ENCODE assay signal across 1 cellular context in the genomic region with DNA sequence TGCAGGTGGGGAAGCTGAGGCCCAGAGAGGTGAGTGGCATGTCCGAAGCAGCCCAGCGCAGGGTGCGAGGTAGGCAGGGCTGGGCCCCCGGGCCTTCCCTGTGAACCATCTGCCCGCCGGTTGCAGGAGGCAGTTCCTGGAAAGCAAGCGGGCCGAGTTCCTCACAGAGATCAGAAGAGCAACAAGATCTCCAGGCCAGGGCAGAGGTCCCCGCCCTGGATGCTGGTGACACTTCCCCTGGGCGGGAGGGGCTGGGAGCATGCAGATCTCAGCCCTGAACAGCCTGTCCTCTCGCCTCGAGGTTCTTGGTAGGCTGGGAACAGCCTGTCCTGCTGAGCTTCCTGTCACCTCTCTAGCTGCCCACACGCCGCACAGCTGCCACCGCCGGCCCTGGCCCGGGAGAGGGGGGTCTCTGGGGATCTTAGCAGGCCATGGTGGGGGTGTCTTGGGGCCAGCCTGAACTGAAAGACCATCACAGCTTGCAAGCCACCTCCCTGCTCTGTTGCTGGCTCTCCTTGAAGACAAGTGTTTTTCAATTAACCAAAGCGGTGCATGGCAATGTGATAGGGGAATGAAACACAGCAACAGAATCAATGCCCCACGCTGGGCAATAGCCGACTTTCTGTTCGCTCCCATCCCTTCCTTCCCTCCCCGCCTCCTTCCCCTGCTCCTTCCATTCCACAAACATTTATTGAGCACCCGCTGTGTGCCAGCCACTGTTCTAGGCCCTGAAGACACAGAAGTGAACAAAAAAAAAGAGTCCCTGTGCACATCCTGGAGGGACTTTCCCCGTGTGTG.
TF ChIP-seq lines count a peak whose summit lies in the region.

No MANE protein-coding gene starts in this region.

TF ChIP-seq in K562, 482 proteins besides CTCF, POLR2A, EP300 and RAD21 (continued from another document and continues in another):
- TF ChIP-seq TAF1 (IDR thresholded peaks at IDR 0.05; ENCODE audit: control insufficient read depth, extremely low read depth, insufficient read depth, low read length, severe bottlenecking) (no peak), SMAD4 (CRISPR knock-in tag; conservative IDR thresholded peaks at IDR 0.05) (peak; percentile 54), ZNF274 (IDR thresholded peaks at IDR 0.05; ENCODE audit: borderline replicate concordance, low read depth, low read length) (no peak), POU5F1 (IDR thresholded peaks at IDR 0.05; ENCODE audit: borderline replicate concordance, low read depth, low read length, partially characterized antibody) (no peak), NELFE (IDR thresholded peaks at IDR 0.05; ENCODE audit: insufficient read depth, insufficient read length) (no peak), NCOA6 (IDR thresholded peaks at IDR 0.05) (no peak), PHTF2 (CRISPR knock-in tag; IDR thresholded peaks at IDR 0.05) (no peak), CBX8 (IDR thresholded peaks at IDR 0.05; ENCODE audit: borderline replicate concordance, extremely low read depth, low read depth, low read length, poor library complexity, severe bottlenecking) (no peak), L3MBTL2 (IDR thresholded peaks at IDR 0.05) (peak; percentile 96), ZNF830 (CRISPR knock-in tag; IDR thresholded peaks at IDR 0.05) (no peak), NR3C1 (CRISPR knock-in tag; IDR thresholded peaks at IDR 0.05) (no peak), BRF1 (IDR thresholded peaks at IDR 0.05; ENCODE audit: borderline replicate concordance, extremely low read depth, insufficient read length) (no peak), HLTF (IDR thresholded peaks at IDR 0.05) (no peak), CC2D1A (IDR thresholded peaks at IDR 0.05) (peak; percentile 95; the same call in 1 of the 2 replicates), CBFA2T2 (conservative IDR thresholded peaks at IDR 0.05) (no peak), SRSF3 (IDR thresholded peaks at IDR 0.05; ENCODE audit: insufficient read depth, low read length) (no peak), ZNF778 (CRISPR knock-in tag; IDR thresholded peaks at IDR 0.05) (no peak), DDX20 (tag; IDR thresholded peaks at IDR 0.05; ENCODE audit: low read depth) (no peak), PPARD (CRISPR knock-in tag; IDR thresholded peaks at IDR 0.05) (no peak), ZNF263 (CRISPR knock-in tag; IDR thresholded peaks at IDR 0.05; ENCODE audit: borderline replicate concordance) (no peak), GTF2F1 (IDR thresholded peaks at IDR 0.05; ENCODE audit: low read depth, low read length) (no peak), ZNF3 (CRISPR knock-in tag; IDR thresholded peaks at IDR 0.05) (no peak), HDAC6 (IDR thresholded peaks at IDR 0.05; ENCODE audit: low read depth, low read length) (no peak), BCOR (IDR thresholded peaks at IDR 0.05) (no peak), ZNF398 (CRISPR knock-in tag; IDR thresholded peaks at IDR 0.05) (no peak), POLR3G (IDR thresholded peaks at IDR 0.05; ENCODE audit: extremely low read depth, insufficient read length, insufficient replicate concordance) (no peak), STAG1 (CRISPR knock-in tag; IDR thresholded peaks at IDR 0.05; ENCODE audit: borderline replicate concordance) (no peak), HDAC3 (IDR thresholded peaks at IDR 0.05; ENCODE audit: borderline replicate concordance, partially characterized antibody) (no peak), ZNF77 (CRISPR knock-in tag; IDR thresholded peaks at IDR 0.05) (no peak), ZNF121 (CRISPR knock-in tag; conservative IDR thresholded peaks at IDR 0.05) (no peak), ZNF695 (CRISPR knock-in tag; IDR thresholded peaks at IDR 0.05) (no peak), CXXC5 (CRISPR knock-in tag; IDR thresholded peaks at IDR 0.05) (peak; percentile 38), ZNF140 (CRISPR knock-in tag; IDR thresholded peaks at IDR 0.05) (no peak), THRAP3 (IDR thresholded peaks at IDR 0.05; ENCODE audit: borderline replicate concordance) (no peak), NCOA1 (IDR thresholded peaks at IDR 0.05; ENCODE audit: low read depth) (no peak), ZNF311 (CRISPR knock-in tag; IDR thresholded peaks at IDR 0.05) (no peak), GMEB1 (CRISPR knock-in tag; IDR thresholded peaks at IDR 0.05) (no peak), TBL1XR1 (IDR thresholded peaks at IDR 0.05; ENCODE audit: low read length in 2 of 2) (peak in 1 of 2 experiments; percentile 27; a peak in 1 of 4 replicates), ZNF232 (CRISPR knock-in tag; IDR thresholded peaks at IDR 0.05) (no peak)
- TF ChIP-seq, protein P1, sequence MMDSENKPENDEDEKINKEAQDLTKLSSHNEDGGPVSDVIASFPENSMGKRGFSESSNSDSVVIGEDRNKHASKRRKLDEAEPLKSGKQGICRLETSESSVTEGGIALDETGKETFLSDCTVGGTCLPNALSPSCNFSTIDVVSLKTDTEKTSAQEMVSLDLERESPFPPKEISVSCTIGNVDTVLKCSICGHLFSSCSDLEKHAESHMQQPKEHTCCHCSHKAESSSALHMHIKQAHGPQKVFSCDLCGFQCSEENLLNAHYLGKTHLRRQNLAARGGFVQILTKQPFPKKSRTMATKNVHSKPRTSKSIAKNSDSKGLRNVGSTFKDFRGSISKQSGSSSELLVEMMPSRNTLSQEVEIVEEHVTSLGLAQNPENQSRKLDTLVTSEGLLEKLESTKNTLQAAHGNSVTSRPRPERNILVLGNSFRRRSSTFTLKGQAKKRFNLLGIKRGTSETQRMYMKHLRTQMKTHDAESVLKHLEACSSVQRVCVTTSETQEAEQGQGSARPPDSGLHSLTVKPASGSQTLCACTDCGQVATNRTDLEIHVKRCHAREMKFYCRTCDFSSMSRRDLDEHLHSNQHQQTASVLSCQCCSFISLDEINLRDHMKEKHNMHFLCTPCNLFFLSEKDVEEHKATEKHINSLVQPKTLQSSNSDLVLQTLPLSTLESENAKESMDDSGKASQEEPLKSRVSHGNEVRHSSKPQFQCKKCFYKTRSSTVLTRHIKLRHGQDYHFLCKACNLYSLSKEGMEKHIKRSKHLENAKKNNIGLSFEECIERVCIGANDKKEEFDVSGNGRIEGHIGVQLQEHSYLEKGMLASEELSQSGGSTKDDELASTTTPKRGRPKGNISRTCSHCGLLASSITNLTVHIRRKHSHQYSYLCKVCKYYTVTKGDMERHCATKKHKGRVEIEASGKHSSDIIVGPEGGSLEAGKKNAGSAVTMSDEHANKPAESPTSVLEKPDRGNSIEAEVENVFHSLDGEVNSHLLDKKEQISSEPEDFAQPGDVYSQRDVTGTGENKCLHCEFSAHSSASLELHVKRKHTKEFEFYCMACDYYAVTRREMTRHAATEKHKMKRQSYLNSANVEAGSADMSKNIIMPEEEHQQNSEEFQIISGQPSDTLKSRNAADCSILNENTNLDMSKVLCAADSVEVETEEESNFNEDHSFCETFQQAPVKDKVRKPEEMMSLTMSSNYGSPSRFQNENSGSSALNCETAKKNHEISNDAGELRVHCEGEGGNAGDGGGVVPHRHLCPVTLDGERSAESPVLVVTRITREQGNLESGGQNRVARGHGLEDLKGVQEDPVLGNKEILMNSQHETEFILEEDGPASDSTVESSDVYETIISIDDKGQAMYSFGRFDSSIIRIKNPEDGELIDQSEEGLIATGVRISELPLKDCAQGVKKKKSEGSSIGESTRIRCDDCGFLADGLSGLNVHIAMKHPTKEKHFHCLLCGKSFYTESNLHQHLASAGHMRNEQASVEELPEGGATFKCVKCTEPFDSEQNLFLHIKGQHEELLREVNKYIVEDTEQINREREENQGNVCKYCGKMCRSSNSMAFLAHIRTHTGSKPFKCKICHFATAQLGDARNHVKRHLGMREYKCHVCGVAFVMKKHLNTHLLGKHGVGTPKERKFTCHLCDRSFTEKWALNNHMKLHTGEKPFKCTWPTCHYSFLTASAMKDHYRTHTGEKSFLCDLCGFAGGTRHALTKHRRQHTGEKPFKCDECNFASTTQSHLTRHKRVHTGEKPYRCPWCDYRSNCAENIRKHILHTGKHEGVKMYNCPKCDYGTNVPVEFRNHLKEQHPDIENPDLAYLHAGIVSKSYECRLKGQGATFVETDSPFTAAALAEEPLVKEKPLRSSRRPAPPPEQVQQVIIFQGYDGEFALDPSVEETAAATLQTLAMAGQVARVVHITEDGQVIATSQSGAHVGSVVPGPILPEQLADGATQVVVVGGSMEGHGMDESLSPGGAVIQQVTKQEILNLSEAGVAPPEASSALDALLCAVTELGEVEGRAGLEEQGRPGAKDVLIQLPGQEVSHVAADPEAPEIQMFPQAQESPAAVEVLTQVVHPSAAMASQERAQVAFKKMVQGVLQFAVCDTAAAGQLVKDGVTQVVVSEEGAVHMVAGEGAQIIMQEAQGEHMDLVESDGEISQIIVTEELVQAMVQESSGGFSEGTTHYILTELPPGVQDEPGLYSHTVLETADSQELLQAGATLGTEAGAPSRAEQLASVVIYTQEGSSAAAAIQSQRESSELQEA (IDR thresholded peaks at IDR 0.05; ENCODE audit: low read depth), result no peak
- TF ChIP-seq, protein P2, sequence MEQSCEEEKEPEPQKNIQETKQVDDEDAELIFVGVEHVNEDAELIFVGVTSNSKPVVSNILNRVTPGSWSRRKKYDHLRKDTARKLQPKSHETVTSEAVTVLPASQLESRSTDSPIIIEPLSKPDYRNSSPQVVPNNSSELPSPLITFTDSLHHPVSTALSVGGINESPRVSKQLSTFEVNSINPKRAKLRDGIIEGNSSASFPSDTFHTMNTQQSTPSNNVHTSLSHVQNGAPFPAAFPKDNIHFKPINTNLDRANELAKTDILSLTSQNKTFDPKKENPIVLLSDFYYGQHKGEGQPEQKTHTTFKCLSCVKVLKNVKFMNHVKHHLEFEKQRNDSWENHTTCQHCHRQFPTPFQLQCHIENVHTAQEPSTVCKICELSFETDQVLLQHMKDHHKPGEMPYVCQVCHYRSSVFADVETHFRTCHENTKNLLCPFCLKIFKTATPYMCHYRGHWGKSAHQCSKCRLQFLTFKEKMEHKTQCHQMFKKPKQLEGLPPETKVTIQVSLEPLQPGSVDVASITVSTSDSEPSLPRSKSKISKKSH (CRISPR knock-in tag; IDR thresholded peaks at IDR 0.05), result no peak
- TF ChIP-seq, protein P3, sequence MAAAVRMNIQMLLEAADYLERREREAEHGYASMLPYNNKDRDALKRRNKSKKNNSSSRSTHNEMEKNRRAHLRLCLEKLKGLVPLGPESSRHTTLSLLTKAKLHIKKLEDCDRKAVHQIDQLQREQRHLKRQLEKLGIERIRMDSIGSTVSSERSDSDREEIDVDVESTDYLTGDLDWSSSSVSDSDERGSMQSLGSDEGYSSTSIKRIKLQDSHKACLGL (CRISPR knock-in tag; IDR thresholded peaks at IDR 0.05; ENCODE audit: borderline replicate concordance, poor library complexity, severe bottlenecking), result no peak
- TF ChIP-seq, protein P4, sequence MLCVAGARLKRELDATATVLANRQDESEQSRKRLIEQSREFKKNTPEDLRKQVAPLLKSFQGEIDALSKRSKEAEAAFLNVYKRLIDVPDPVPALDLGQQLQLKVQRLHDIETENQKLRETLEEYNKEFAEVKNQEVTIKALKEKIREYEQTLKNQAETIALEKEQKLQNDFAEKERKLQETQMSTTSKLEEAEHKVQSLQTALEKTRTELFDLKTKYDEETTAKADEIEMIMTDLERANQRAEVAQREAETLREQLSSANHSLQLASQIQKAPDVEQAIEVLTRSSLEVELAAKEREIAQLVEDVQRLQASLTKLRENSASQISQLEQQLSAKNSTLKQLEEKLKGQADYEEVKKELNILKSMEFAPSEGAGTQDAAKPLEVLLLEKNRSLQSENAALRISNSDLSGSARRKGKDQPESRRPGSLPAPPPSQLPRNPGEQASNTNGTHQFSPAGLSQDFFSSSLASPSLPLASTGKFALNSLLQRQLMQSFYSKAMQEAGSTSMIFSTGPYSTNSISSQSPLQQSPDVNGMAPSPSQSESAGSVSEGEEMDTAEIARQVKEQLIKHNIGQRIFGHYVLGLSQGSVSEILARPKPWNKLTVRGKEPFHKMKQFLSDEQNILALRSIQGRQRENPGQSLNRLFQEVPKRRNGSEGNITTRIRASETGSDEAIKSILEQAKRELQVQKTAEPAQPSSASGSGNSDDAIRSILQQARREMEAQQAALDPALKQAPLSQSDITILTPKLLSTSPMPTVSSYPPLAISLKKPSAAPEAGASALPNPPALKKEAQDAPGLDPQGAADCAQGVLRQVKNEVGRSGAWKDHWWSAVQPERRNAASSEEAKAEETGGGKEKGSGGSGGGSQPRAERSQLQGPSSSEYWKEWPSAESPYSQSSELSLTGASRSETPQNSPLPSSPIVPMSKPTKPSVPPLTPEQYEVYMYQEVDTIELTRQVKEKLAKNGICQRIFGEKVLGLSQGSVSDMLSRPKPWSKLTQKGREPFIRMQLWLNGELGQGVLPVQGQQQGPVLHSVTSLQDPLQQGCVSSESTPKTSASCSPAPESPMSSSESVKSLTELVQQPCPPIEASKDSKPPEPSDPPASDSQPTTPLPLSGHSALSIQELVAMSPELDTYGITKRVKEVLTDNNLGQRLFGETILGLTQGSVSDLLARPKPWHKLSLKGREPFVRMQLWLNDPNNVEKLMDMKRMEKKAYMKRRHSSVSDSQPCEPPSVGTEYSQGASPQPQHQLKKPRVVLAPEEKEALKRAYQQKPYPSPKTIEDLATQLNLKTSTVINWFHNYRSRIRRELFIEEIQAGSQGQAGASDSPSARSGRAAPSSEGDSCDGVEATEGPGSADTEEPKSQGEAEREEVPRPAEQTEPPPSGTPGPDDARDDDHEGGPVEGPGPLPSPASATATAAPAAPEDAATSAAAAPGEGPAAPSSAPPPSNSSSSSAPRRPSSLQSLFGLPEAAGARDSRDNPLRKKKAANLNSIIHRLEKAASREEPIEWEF (CRISPR knock-in tag; IDR thresholded peaks at IDR 0.05), result no peak
- TF ChIP-seq, protein P5, sequence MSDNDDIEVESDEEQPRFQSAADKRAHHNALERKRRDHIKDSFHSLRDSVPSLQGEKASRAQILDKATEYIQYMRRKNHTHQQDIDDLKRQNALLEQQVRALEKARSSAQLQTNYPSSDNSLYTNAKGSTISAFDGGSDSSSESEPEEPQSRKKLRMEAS (CRISPR knock-in tag; IDR thresholded peaks at IDR 0.05), result peak; percentile 62
